Comparison of ENCODE assay signal across 8 cellular contexts in genomic region chr19:55353803-55354697, GRCh38. TPM values are rescaled to one million over a fixed set of nuclear protein-coding genes. Genes with fewer than 3 reads are reported as not detected.
A peak's percentile ranks its signal among the peaks of the same experiment; 100 is the strongest.
DNase-seq lines count a peak whose midpoint lies in the region; ATAC-seq, FAIRE-seq and TF ChIP-seq lines count a peak whose summit lies in the region.

No MANE protein-coding gene starts in this region.

- TF ChIP-seq POLR2A in H1 (IDR thresholded peaks at IDR 0.05; ENCODE audit: control extremely low read depth in 1 of 2, low read depth in 2 of 2, low read length in 2 of 2), result no peak; a peak in 1 of 3 replicates

- no peak for FAIRE-seq in H1 (lab: Jason Lieb, UNC)

- H3K4ac ChIP-seq in H1 (replicated peaks; ENCODE audit: insufficient read length, low read depth, low read length) (no peak overlapping the region), mesendoderm (ENCODE audit: low read depth, low read length) (no peak overlapping the region)

- H4K5ac ChIP-seq in H1 (ENCODE audit: insufficient read length, low read depth, low read length) (no peak overlapping the region), mesendoderm (ENCODE audit: low read length) (no peak overlapping the region)

- H2BK12ac ChIP-seq in H1 (ENCODE audit: low read depth, low read length), result peak overlapping the region; percentile 90; the same call in 1 of the 2 replicates

- H2BK5ac ChIP-seq in H1 (ENCODE audit: low read depth, low read length), result no peak overlapping the region
- no peak overlapping the region for H2BK5ac ChIP-seq in mesendoderm (ENCODE audit: low read length)

- DNase-seq in GM13977 (ENCODE audit: low spot score) (peak; percentile 94), NCI-H2227 treated with DMSO at 0.1 percent for 48 hours (lab: John Stamatoyannopoulos, UW) (peak; percentile 83), H1 (ENCODE audit: low read depth in 1 of 2, low spot score in 2 of 2) (peak in 1 of 2 experiments; percentile 92), mesendoderm (peak; percentile 75), amniotic stem cell (lab: John Stamatoyannopoulos, UW) (no peak)
- DNase-seq in activated CD8-positive, alpha-beta T cell treated with anti-CD3 and anti-CD28 coated beads for 36 hours, result peak; percentile 76

- peaks cover 51% of the 10 kb centered on the region for H3K27me3 Mint-ChIP-seq in activated CD8-positive, alpha-beta T cell treated with anti-CD3 and anti-CD28 coated beads for 36 hours
- H3K27me3 Mint-ChIP-seq in stimulated activated memory B cell treated with anti-CD40 and anti-IgM and Interleukin-4, amounts not matched to agents 10 μg/mL and 1 μg/mL and 100 μg/mL, for 72 hours, result peaks cover 77% of the 10 kb centered on the region

- H3K79me1 ChIP-seq in H1 (ENCODE audit: low read depth, low read length) (no peaks in the 10 kb centered on the region), mesendoderm (ENCODE audit: low read length) (no peaks in the 10 kb centered on the region)

- no peaks in the 10 kb centered on the region for H3K9me3 Mint-ChIP-seq in activated CD8-positive, alpha-beta T cell treated with anti-CD3 and anti-CD28 coated beads for 36 hours
- H3K9me3 Mint-ChIP-seq in stimulated activated memory B cell treated with anti-CD40 and anti-IgM and Interleukin-4, amounts not matched to agents 10 μg/mL and 1 μg/mL and 100 μg/mL, for 72 hours, result no peaks in the 10 kb centered on the region

- H3K27me3 ChIP-seq in H1 (replicated peaks in 1 of 4; ENCODE audit: control insufficient read depth in 3 of 4, extremely low read depth in 1 of 4, insufficient read depth in 3 of 4, low read length in 3 of 4), result peaks cover 17 to 56% (median 44%) of the 10 kb centered on the region in 4 experiments
- peaks cover 16% of the 10 kb centered on the region for H3K27me3 ChIP-seq in mesendoderm (ENCODE audit: insufficient read depth, low read length, poor library complexity)

- H3K23me2 ChIP-seq in H1 (ENCODE audit: low read depth, low read length), result peaks cover 11% of the 10 kb centered on the region; the same call in 1 of the 2 replicates

- TF ChIP-seq EP300 in H1 (IDR thresholded peaks at IDR 0.05; ENCODE audit: borderline replicate concordance in 1 of 2, low read depth in 2 of 2, low read length in 2 of 2), result no peak

- H2BK15ac ChIP-seq in H1 (ENCODE audit: low read length), result no peak overlapping the region
- H2BK15ac ChIP-seq in mesendoderm (replicated peaks; ENCODE audit: low read depth), result no peak overlapping the region

- H3K4me3 Mint-ChIP-seq in activated CD8-positive, alpha-beta T cell treated with anti-CD3 and anti-CD28 coated beads for 36 hours, result peak overlapping the region; percentile 61
- peak overlapping the region; percentile 64 for H3K4me3 Mint-ChIP-seq in stimulated activated memory B cell treated with anti-CD40 and anti-IgM and Interleukin-4, amounts not matched to agents 10 μg/mL and 1 μg/mL and 100 μg/mL, for 72 hours

- H3K79me2 ChIP-seq in H1 (ENCODE audit: control insufficient read depth in 1 of 2, insufficient read depth in 2 of 2, low read length in 2 of 2), result no peaks in the 10 kb centered on the region
- H3K79me2 ChIP-seq in mesendoderm (ENCODE audit: control insufficient read depth, insufficient read depth, low read length), result no peaks in the 10 kb centered on the region

- no peaks in the 10 kb centered on the region for H3K36me3 Mint-ChIP-seq in activated CD8-positive, alpha-beta T cell treated with anti-CD3 and anti-CD28 coated beads for 36 hours (ENCODE audit: low read depth)
- no peaks in the 10 kb centered on the region for H3K36me3 Mint-ChIP-seq in stimulated activated memory B cell treated with anti-CD40 and anti-IgM and Interleukin-4, amounts not matched to agents 10 μg/mL and 1 μg/mL and 100 μg/mL, for 72 hours

- H3K4me1 ChIP-seq in H1 (replicated peaks in 1 of 4; ENCODE audit: control insufficient read depth in 3 of 4, insufficient read depth in 4 of 4, low read length in 3 of 4) (peaks cover 0 to 27% (median 13%) of the 10 kb centered on the region in 4 experiments; a peak in 6 of 7 replicates), mesendoderm (ENCODE audit: control insufficient read depth, low read depth, low read length) (peaks cover 3% of the 10 kb centered on the region)

- H4K91ac ChIP-seq in H1 (replicated peaks; ENCODE audit: insufficient read length, low read length), result no peak overlapping the region

- peak overlapping the region; percentile 16 for H4K8ac ChIP-seq in H1 (ENCODE audit: extremely low read depth, insufficient read depth, low read length)
- H4K8ac ChIP-seq in mesendoderm (ENCODE audit: low read depth, low read length), result no peak overlapping the region

- in situ Hi-C loops in GM13977 (cut with MboI; ENCODE audit: low pct_unique_long_range_greater_than_20kb, low sequenced_read_pairs, unreplicated experiment), result no loop called here

- H2BK120ac ChIP-seq in H1 (replicated peaks; ENCODE audit: low read depth, low read length), result no peak overlapping the region
- no peak overlapping the region for H2BK120ac ChIP-seq in mesendoderm (ENCODE audit: low read depth, low read length)

- no peak for TF ChIP-seq CTCF in GM13977 (IDR thresholded peaks at IDR 0.05; ENCODE audit: extremely low read depth, insufficient read depth, missing control alignments)
- TF ChIP-seq CTCF in activated CD8-positive, alpha-beta T cell treated with anti-CD3 and anti-CD28 coated beads for 36 hours (IDR thresholded peaks at IDR 0.05), result no peak
- no peak for TF ChIP-seq CTCF in H1 (IDR thresholded peaks at IDR 0.05; ENCODE audit: control extremely low read depth in 1 of 3, insufficient read depth in 1 of 3, low read depth in 1 of 3, low read length in 3 of 3)

- POLR2A ChIA-PET in activated CD8-positive, alpha-beta T cell treated with anti-CD3 and anti-CD28 coated beads for 36 hours (lab: Charles Lee), result interaction anchor here (0.6 to 1.8 kb wide), 7 partner anchors 11 to 218 kb away, joined by 3 to 9 read pairs (median 4); partner anchors contain the start of gene TMEM238
- POLR2A ChIA-PET in H1 (lab: Charles Lee; ENCODE audit: partially characterized antibody), result interaction anchor here (1.0 to 7.9 kb wide), 12 partner anchors 8 to 71 kb away, joined by 3 to 58 read pairs (median 4); partner anchors contain the start of genes GARIN5B, IL11, KMT5C and TMEM238

- H3K4me2 ChIP-seq in H1 (ENCODE audit: insufficient read depth in 1 of 2, low read depth in 2 of 2, low read length in 2 of 2) (peak overlapping the region; percentile 88 to 96), mesendoderm (ENCODE audit: low read length) (peak overlapping the region; percentile 61)

- H2AFZ ChIP-seq in H1 (ENCODE audit: low read length), result no peak overlapping the region

- H3K4me3 ChIP-seq in H1 (ENCODE audit: extremely low read depth in 1 of 4, insufficient read depth in 2 of 4, low read depth in 3 of 4, low read length in 4 of 4), result peak overlapping the region; percentile 32 to 66 (median 50)
- H3K4me3 ChIP-seq in mesendoderm (ENCODE audit: low read length), result no peak overlapping the region

- H3K9me3 ChIP-seq in H1 (ENCODE audit: insufficient read depth in 2 of 2, low read depth in 1 of 2, low read length in 1 of 2), result no peaks in the 10 kb centered on the region

- no peak overlapping the region for H3K27ac ChIP-seq in H1 (ENCODE audit: low read depth, low read length)
- no peak overlapping the region for H3K27ac ChIP-seq in mesendoderm (ENCODE audit: low read depth, low read length)

- H2AK5ac ChIP-seq in H1 (ENCODE audit: low read depth, low read length) (no peak overlapping the region), mesendoderm (ENCODE audit: low read length) (no peak overlapping the region)

- intact Hi-C loops in activated CD8-positive, alpha-beta T cell treated with anti-CD3 and anti-CD28 coated beads for 36 hours (cut with micrococcal nuclease), result no loop called here

- 2% methylated on average over 22 of the region's 72 CpGs; no CpG with 5 or more reads in 1 of the 2 experiments for WGBS in H1 (ENCODE audit: extremely low coverage in 1 of 2, insufficient coverage in 1 of 2, insufficient read length in 1 of 2, insufficient replicate concordance in 2 of 2, low coverage in 1 of 2, low lambda C conversion rate in 2 of 2, missing lambda C conversion rate in 1 of 2), 2 experiments
- WGBS in mesendoderm (ENCODE audit: extremely low coverage, insufficient coverage, low lambda C conversion rate), result no CpG with 5 or more reads among the region's 72 CpGs

- CTCF ChIA-PET in activated CD8-positive, alpha-beta T cell treated with anti-CD3 and anti-CD28 coated beads for 36 hours (lab: Charles Lee), result no interaction called here
- CTCF ChIA-PET in H1 (lab: Charles Lee; ENCODE audit: partially characterized antibody), result interaction anchor here (1.7 kb wide), 1 partner anchor 70 kb away, joined by 4 read pairs; the partner anchor contains the start of gene BRSK1

- peaks cover 15% of the 10 kb centered on the region for H3K4me1 Mint-ChIP-seq in activated CD8-positive, alpha-beta T cell treated with anti-CD3 and anti-CD28 coated beads for 36 hours (ENCODE audit: low read depth)
- H3K4me1 Mint-ChIP-seq in stimulated activated memory B cell treated with anti-CD40 and anti-IgM and Interleukin-4, amounts not matched to agents 10 μg/mL and 1 μg/mL and 100 μg/mL, for 72 hours, result peaks cover 26% of the 10 kb centered on the region

- no peak overlapping the region for H3K23ac ChIP-seq in H1 (ENCODE audit: insufficient read length)
- no peak overlapping the region for H3K23ac ChIP-seq in mesendoderm (ENCODE audit: low read length)

- H3K14ac ChIP-seq in H1 (ENCODE audit: insufficient read length), result no peak overlapping the region

- no peak overlapping the region for H3K27ac Mint-ChIP-seq in activated CD8-positive, alpha-beta T cell treated with anti-CD3 and anti-CD28 coated beads for 36 hours
- H3K27ac Mint-ChIP-seq in stimulated activated memory B cell treated with anti-CD40 and anti-IgM and Interleukin-4, amounts not matched to agents 10 μg/mL and 1 μg/mL and 100 μg/mL, for 72 hours, result no peak overlapping the region

- H3K18ac ChIP-seq in H1 (ENCODE audit: extremely low read depth, low read length) (no peak overlapping the region; the same call in 1 of the 2 replicates), mesendoderm (ENCODE audit: low read length) (no peak overlapping the region)

- no peak overlapping the region; a peak in 2 of 7 replicates for H3K9ac ChIP-seq in H1 (replicated peaks in 1 of 4; ENCODE audit: extremely low read depth in 1 of 4, low read depth in 3 of 4, low read length in 3 of 4)
- peak overlapping the region; percentile 59 for H3K9ac ChIP-seq in mesendoderm (ENCODE audit: low read length)

- peak; percentile 90 for ATAC-seq in activated CD8-positive, alpha-beta T cell treated with anti-CD3 and anti-CD28 coated beads for 36 hours
- ATAC-seq in stimulated activated memory B cell treated with anti-CD40 and anti-IgM and Interleukin-4, amounts not matched to agents 10 μg/mL and 1 μg/mL and 100 μg/mL, for 72 hours, result peak; percentile 60
- ATAC-seq in GM21717 (IDR thresholded peaks at IDR 0.05; ENCODE audit: unreplicated experiment), result no peak

- H3K56ac ChIP-seq in H1 (replicated peaks; ENCODE audit: insufficient read length, low read depth, low read length), result no peak overlapping the region
- peak overlapping the region; percentile 75 for H3K56ac ChIP-seq in mesendoderm (ENCODE audit: low read length)

- H2BK20ac ChIP-seq in H1 (ENCODE audit: low read length), result no peak overlapping the region

- H4K20me1 ChIP-seq in H1 (replicated peaks in 1 of 2; ENCODE audit: control insufficient read depth in 1 of 2, insufficient read depth in 2 of 2, low read length in 2 of 2), result peaks cover 0 to 10% of the 10 kb centered on the region in 2 experiments

- H3K36me3 ChIP-seq in H1 (ENCODE audit: control insufficient read depth in 2 of 4, insufficient read depth in 4 of 4, low read length in 3 of 4), result peaks cover 0 to 11% (median 0%) of the 10 kb centered on the region in 4 experiments; a peak in 1 of 8 replicates
- H3K36me3 ChIP-seq in mesendoderm (ENCODE audit: control insufficient read depth, insufficient read depth, low read length), result no peaks in the 10 kb centered on the region

- no peak; a peak in 1 of 4 replicates for TF ChIP-seq RAD21 in H1 (IDR thresholded peaks at IDR 0.05 in 1 of 2, conservative IDR thresholded peaks at IDR 0.05 in 1 of 2; ENCODE audit: low read depth in 2 of 2, low read length in 2 of 2)

RNA-seq across cellular contexts. Expression of gene COX6B2, which starts 0.5 kb away (rescaled TPM):
- not detected for total RNA-seq in activated CD8-positive, alpha-beta T cell treated with anti-CD3 and anti-CD28 coated beads for 36 hours
- total RNA-seq in H1 (2021; fragmentation: NEBNext Ultra II Directional; extraction: Animal tissue kit (Norgen Biotek cat#: 25700)), result 6.4 and 6.5 TPM in 2 replicates
- polyA plus RNA-seq in H1 (2011; rRNA removed), result 4.9 and 12.2 TPM in 2 replicates
- 8.4 TPM for polyA plus RNA-seq in H1 (2011; cell fraction: cytosol; rRNA removed)
- 45.5 TPM for polyA plus RNA-seq in H1 (2011; cell fraction: nucleus; rRNA removed)
- 3.7 to 7.0 TPM (median 4.7 TPM) in 4 replicates for polyA plus RNA-seq in H1 (2012, experiment 1 of 2)
- 2.4 TPM for polyA plus RNA-seq in H1 (2012, experiment 2 of 2)
- polyA plus RNA-seq in H1 (2013, experiment 1 of 2), result 4.6 TPM
- polyA plus RNA-seq in H1 (2013, experiment 2 of 2), result 3.5 TPM
- 2.6 and 7.3 TPM in 2 replicates for polyA minus RNA-seq in H1 (2011; rRNA and poly(A)+ RNA removed)
- 3.2 TPM for polyA minus RNA-seq in H1 (2011; cell fraction: cytosol; rRNA and poly(A)+ RNA removed)
- 3.5 TPM for polyA minus RNA-seq in H1 (2011; cell fraction: nucleus; rRNA and poly(A)+ RNA removed)
- polyA plus RNA-seq in mesendoderm (2013, experiment 1 of 2), result 0.10 TPM
- polyA plus RNA-seq in mesendoderm (2013, experiment 2 of 2), result 0.10 TPM

RNA-seq across cellular contexts. Expression of gene GARIN5B, which starts 9.0 kb away (rescaled TPM):
- total RNA-seq in activated CD8-positive, alpha-beta T cell treated with anti-CD3 and anti-CD28 coated beads for 36 hours, result not detected
- total RNA-seq in H1 (2021; fragmentation: NEBNext Ultra II Directional; extraction: Animal tissue kit (Norgen Biotek cat#: 25700)), result not detected in 2 replicates
- 0.03 and 0.05 TPM in 2 replicates for polyA plus RNA-seq in H1 (2011; rRNA removed)
- 0.03 TPM for polyA plus RNA-seq in H1 (2011; cell fraction: cytosol; rRNA removed)
- 0.63 TPM for polyA plus RNA-seq in H1 (2011; cell fraction: nucleus; rRNA removed)
- polyA plus RNA-seq in H1 (2012, experiment 1 of 2), result 0.08 TPM in 1 of 4 replicates, not detected in the others
- not detected for polyA plus RNA-seq in H1 (2012, experiment 2 of 2)
- 0.02 TPM for polyA plus RNA-seq in H1 (2013, experiment 1 of 2)
- polyA plus RNA-seq in H1 (2013, experiment 2 of 2), result 0.02 TPM
- polyA minus RNA-seq in H1 (2011; rRNA and poly(A)+ RNA removed), result not detected in 2 replicates
- polyA minus RNA-seq in H1 (2011; cell fraction: cytosol; rRNA and poly(A)+ RNA removed), result not detected
- 0.20 TPM for polyA minus RNA-seq in H1 (2011; cell fraction: nucleus; rRNA and poly(A)+ RNA removed)
- not detected for polyA plus RNA-seq in mesendoderm (2013, experiment 1 of 2)
- polyA plus RNA-seq in mesendoderm (2013, experiment 2 of 2), result 0.01 TPM

RNA-seq across cellular contexts. Expression of gene KMT5C, which starts 14.4 kb away (rescaled TPM):
- total RNA-seq in activated CD8-positive, alpha-beta T cell treated with anti-CD3 and anti-CD28 coated beads for 36 hours, result 10 to 100 TPM; 32.6 to 33.1 TPM
- total RNA-seq in H1 (2021; fragmentation: NEBNext Ultra II Directional; extraction: Animal tissue kit (Norgen Biotek cat#: 25700)), result 31.5 and 33.4 TPM in 2 replicates
- 24.9 and 59.4 TPM in 2 replicates for polyA plus RNA-seq in H1 (2011; rRNA removed)
- 51.5 TPM for polyA plus RNA-seq in H1 (2011; cell fraction: cytosol; rRNA removed)
- polyA plus RNA-seq in H1 (2011; cell fraction: nucleus; rRNA removed), result 148 TPM
- polyA plus RNA-seq in H1 (2012, experiment 1 of 2), result 23.9 to 39.0 TPM (median 36.7 TPM) in 4 replicates
- polyA plus RNA-seq in H1 (2012, experiment 2 of 2), result 19.9 TPM
- 19.6 TPM for polyA plus RNA-seq in H1 (2013, experiment 1 of 2)
- polyA plus RNA-seq in H1 (2013, experiment 2 of 2), result 16.4 TPM
- polyA minus RNA-seq in H1 (2011; rRNA and poly(A)+ RNA removed), result 11.4 and 23.8 TPM in 2 replicates
- 15.4 TPM for polyA minus RNA-seq in H1 (2011; cell fraction: cytosol; rRNA and poly(A)+ RNA removed)
- 45.0 TPM for polyA minus RNA-seq in H1 (2011; cell fraction: nucleus; rRNA and poly(A)+ RNA removed)
- 9.3 TPM for polyA plus RNA-seq in mesendoderm (2013, experiment 1 of 2)
- polyA plus RNA-seq in mesendoderm (2013, experiment 2 of 2), result 8.7 TPM

RNA-seq across cellular contexts. Expression of gene IL11, which starts 16.2 kb away (rescaled TPM):
- under 1 TPM in 1 of 2 experiments, not detected in 1; 0.18 TPM for total RNA-seq in activated CD8-positive, alpha-beta T cell treated with anti-CD3 and anti-CD28 coated beads for 36 hours
- total RNA-seq in H1 (2021; fragmentation: NEBNext Ultra II Directional; extraction: Animal tissue kit (Norgen Biotek cat#: 25700)), result 1.6 and 2.8 TPM in 2 replicates
- 1.7 and 2.7 TPM in 2 replicates for polyA plus RNA-seq in H1 (2011; rRNA removed)
- 2.3 TPM for polyA plus RNA-seq in H1 (2011; cell fraction: cytosol; rRNA removed)
- 6.8 TPM for polyA plus RNA-seq in H1 (2011; cell fraction: nucleus; rRNA removed)
- polyA plus RNA-seq in H1 (2012, experiment 1 of 2), result 1.0 to 2.3 TPM (median 1.2 TPM) in 4 replicates
- 1.2 TPM for polyA plus RNA-seq in H1 (2012, experiment 2 of 2)
- 1.2 TPM for polyA plus RNA-seq in H1 (2013, experiment 1 of 2)
- polyA plus RNA-seq in H1 (2013, experiment 2 of 2), result 1.0 TPM
- 0.27 and 0.41 TPM in 2 replicates for polyA minus RNA-seq in H1 (2011; rRNA and poly(A)+ RNA removed)
- polyA minus RNA-seq in H1 (2011; cell fraction: cytosol; rRNA and poly(A)+ RNA removed), result 1.5 TPM
- polyA minus RNA-seq in H1 (2011; cell fraction: nucleus; rRNA and poly(A)+ RNA removed), result 2.2 TPM
- polyA plus RNA-seq in mesendoderm (2013, experiment 1 of 2), result 0.84 TPM
- polyA plus RNA-seq in mesendoderm (2013, experiment 2 of 2), result 0.41 TPM

RNA-seq across cellular contexts. Expression of gene TMEM190, which starts 22.6 kb away (rescaled TPM):
- total RNA-seq in activated CD8-positive, alpha-beta T cell treated with anti-CD3 and anti-CD28 coated beads for 36 hours, result not detected
- total RNA-seq in H1 (2021; fragmentation: NEBNext Ultra II Directional; extraction: Animal tissue kit (Norgen Biotek cat#: 25700)), result 1.4 TPM in 1 of 2 replicates, not detected in the other
- polyA plus RNA-seq in H1 (2011; rRNA removed), result 1.6 and 4.5 TPM in 2 replicates
- polyA plus RNA-seq in H1 (2011; cell fraction: cytosol; rRNA removed), result 1.7 TPM
- 2.7 TPM for polyA plus RNA-seq in H1 (2011; cell fraction: nucleus; rRNA removed)
- 0.54 to 3.6 TPM (median 1.4 TPM) in 4 replicates for polyA plus RNA-seq in H1 (2012, experiment 1 of 2)
- polyA plus RNA-seq in H1 (2012, experiment 2 of 2), result not detected
- 0.41 TPM for polyA plus RNA-seq in H1 (2013, experiment 1 of 2)
- 0.33 TPM for polyA plus RNA-seq in H1 (2013, experiment 2 of 2)
- not detected in 2 replicates for polyA minus RNA-seq in H1 (2011; rRNA and poly(A)+ RNA removed)
- polyA minus RNA-seq in H1 (2011; cell fraction: cytosol; rRNA and poly(A)+ RNA removed), result not detected
- not detected for polyA minus RNA-seq in H1 (2011; cell fraction: nucleus; rRNA and poly(A)+ RNA removed)
- polyA plus RNA-seq in mesendoderm (2013, experiment 1 of 2), result not detected
- polyA plus RNA-seq in mesendoderm (2013, experiment 2 of 2), result 0.08 TPM
